In genomic region chr20:37347347-37347823, GRCh38 we compare ENCODE assay signal across 11 cellular contexts. TPM values are rescaled to one million over a fixed set of nuclear protein-coding genes. Genes with fewer than 3 reads are reported as not detected.
DNase-seq lines count a peak whose midpoint lies in the region; ATAC-seq, FAIRE-seq and TF ChIP-seq lines count a peak whose summit lies in the region.
"Had no signal": no experiment of that assay in that cellular context is flagged by ENCODE, and none has a peak within 500 bp of the region (broad histone marks: within the 10 kb centered on the region; RNA-seq: fewer than 3 reads in every experiment).

No MANE protein-coding gene starts in this region.

- FAIRE-seq in astrocyte (lab: Jason Lieb, UNC), result no peak
- FAIRE-seq: islet of Langerhans had no signal

- H3K9ac ChIP-seq in astrocyte (ENCODE audit: low read length) (peak overlapping the region; percentile 74), mesenchymal stem cell (ENCODE audit: low read length) (peak overlapping the region; percentile 89)

- H3K27me3 ChIP-seq in cardiac muscle cell, result no peaks in the 10 kb centered on the region
- no peaks in the 10 kb centered on the region for H3K27me3 ChIP-seq in heart left ventricle
- H3K27me3 ChIP-seq in astrocyte (ENCODE audit: insufficient read depth, low read length), result no peaks in the 10 kb centered on the region
- no peaks in the 10 kb centered on the region for H3K27me3 ChIP-seq in mesenchymal stem cell (ENCODE audit: control insufficient read depth in 1 of 2, insufficient read depth in 1 of 2, low read length in 2 of 2)

- intact Hi-C loops in heart left ventricle (cut with DNase I), result no loop called here

- no peak for ATAC-seq in heart left ventricle

- H3K4me1 Mint-ChIP-seq in astrocyte (ENCODE audit: low read depth, unreplicated experiment), result peaks cover 18% of the 10 kb centered on the region

- peak overlapping the region in 1 of 2 experiments; percentile 21 for H3K18ac ChIP-seq in mesenchymal stem cell (ENCODE audit: low read depth in 1 of 2, low read length in 2 of 2)

- DNase-seq in cardiac muscle cell (ENCODE audit: low read depth in 1 of 2, low spot score in 1 of 2) (no peak), heart left ventricle (no peak), astrocyte (ENCODE audit: low read depth) (no peak), mesenchymal stem cell (no peak), iPS-NIHi11 (ENCODE audit: low spot score) (no peak), epidermal melanocyte (ENCODE audit: insufficient read length, low spot score) (no peak)
- DNase-seq in stimulated activated CD4-positive, alpha-beta T cell treated with anti-CD3 and anti-CD28 coated beads, Interleukin-1b, Interleukin-23, amount 100 ng/mL, for 48 hours, result no peak
- DNase-seq: DMS79 treated with DMSO at 0.1 percent for 48 hours had no signal

- H3K9me3 ChIP-seq in cardiac muscle cell (ENCODE audit: low read depth) (no peaks in the 10 kb centered on the region), heart left ventricle (no peaks in the 10 kb centered on the region), astrocyte (ENCODE audit: insufficient read depth, low read depth, low read length) (no peaks in the 10 kb centered on the region), mesenchymal stem cell (ENCODE audit: control insufficient read depth, low read length) (no peaks in the 10 kb centered on the region)

- H3K79me1 ChIP-seq in mesenchymal stem cell (replicated peaks; ENCODE audit: low read length, poor library complexity, severe bottlenecking), result peaks cover 28% of the 10 kb centered on the region

- H3K14ac ChIP-seq in mesenchymal stem cell (ENCODE audit: low read length in 2 of 2), result no peak overlapping the region

- peaks cover 59% of the 10 kb centered on the region for H3K79me2 ChIP-seq in astrocyte (ENCODE audit: insufficient read depth, low read length)

- H2BK15ac ChIP-seq in mesenchymal stem cell (ENCODE audit: low read depth, poor library complexity, severe bottlenecking), result no peak overlapping the region

- no peak overlapping the region for H2BK5ac ChIP-seq in mesenchymal stem cell (ENCODE audit: low read depth, low read length, poor library complexity, severe bottlenecking)

- H2AFZ ChIP-seq in astrocyte (ENCODE audit: low read depth, low read length) (no peak overlapping the region), mesenchymal stem cell (ENCODE audit: low read depth, low read length) (no peak overlapping the region)

- H3K36me3 ChIP-seq in cardiac muscle cell (no peaks in the 10 kb centered on the region), heart left ventricle (no peaks in the 10 kb centered on the region), astrocyte (ENCODE audit: insufficient read depth, low read length) (no peaks in the 10 kb centered on the region), mesenchymal stem cell (ENCODE audit: control insufficient read depth in 1 of 2, insufficient read depth in 2 of 2, low read depth in 1 of 2, low read length in 2 of 2) (peaks cover 0 to 34% of the 10 kb centered on the region in 2 experiments), urinary bladder (ENCODE audit: insufficient read depth) (no peaks in the 10 kb centered on the region)

- peaks cover 13% of the 10 kb centered on the region for H3K36me3 Mint-ChIP-seq in astrocyte (ENCODE audit: low read depth, unreplicated experiment)
- H3K36me3 Mint-ChIP-seq: activated naive CD4-positive, alpha-beta T cell treated with anti-CD3 and anti-CD28 coated beads, Interleukin-2, amount 50 U/mL, for 72 hours had no signal

- no peak overlapping the region for H3K4me3 ChIP-seq in cardiac muscle cell
- H3K4me3 ChIP-seq in heart left ventricle, result peak overlapping the region in 6 of 12 donors; percentile 61 to 82 (median 68)
- H3K4me3 ChIP-seq in astrocyte (ENCODE audit: insufficient read depth, low read depth, low read length), result no peak overlapping the region
- peak overlapping the region in 1 of 2 experiments; percentile 86 for H3K4me3 ChIP-seq in mesenchymal stem cell (ENCODE audit: insufficient read depth in 1 of 2, low read depth in 1 of 2, low read length in 2 of 2)
- H3K4me3 ChIP-seq in urinary bladder (ENCODE audit: low read depth, low read length), result no peak overlapping the region

- no peak overlapping the region for H2AK5ac ChIP-seq in mesenchymal stem cell (ENCODE audit: low read length, severe bottlenecking)

- H3K4me2 ChIP-seq in astrocyte (ENCODE audit: low read length) (peak overlapping the region; percentile 86), mesenchymal stem cell (ENCODE audit: low read length, poor library complexity, severe bottlenecking) (no peak overlapping the region)

- no peak overlapping the region for H4K8ac ChIP-seq in mesenchymal stem cell (ENCODE audit: low read length)

- 85 to 98% (median 88%) methylated on average over 7 of the region's 7 CpGs for WGBS in heart left ventricle, 4 donors
- 87% methylated on average over 7 of the region's 7 CpGs for WGBS in mesenchymal stem cell
- WGBS in urinary bladder, result 90% methylated on average over 7 of the region's 7 CpGs

- no peak overlapping the region for H3K27ac Mint-ChIP-seq in astrocyte (ENCODE audit: unreplicated experiment)

- H3K23ac ChIP-seq in mesenchymal stem cell (ENCODE audit: low read length in 2 of 2), result no peak overlapping the region

- H3K27me3 Mint-ChIP-seq in astrocyte (ENCODE audit: low read depth, unreplicated experiment), result no peaks in the 10 kb centered on the region

- TF ChIP-seq POLR2A in heart left ventricle (IDR thresholded peaks at IDR 0.05), result no peak

- no peak overlapping the region for H4K91ac ChIP-seq in mesenchymal stem cell (ENCODE audit: low read length)

- H3K4me1 ChIP-seq in cardiac muscle cell (ENCODE audit: low read depth) (no peaks in the 10 kb centered on the region), heart left ventricle (peaks cover 0 to 31% (median 2%) of the 10 kb centered on the region in 12 donors), astrocyte (ENCODE audit: insufficient read depth, low read length) (peaks cover 18% of the 10 kb centered on the region), mesenchymal stem cell (ENCODE audit: control insufficient read depth, insufficient read depth, low read depth, low read length) (peaks cover 59% of the 10 kb centered on the region), urinary bladder (ENCODE audit: insufficient read depth) (no peaks in the 10 kb centered on the region)

- H3K27ac ChIP-seq in cardiac muscle cell (peak overlapping the region; percentile 27), heart left ventricle (peak overlapping the region in 3 of 12 donors; percentile 39 to 94 (median 79)), astrocyte (ENCODE audit: low read depth, low read length) (no peak overlapping the region), mesenchymal stem cell (ENCODE audit: low read length, poor library complexity, severe bottlenecking) (no peak overlapping the region), urinary bladder (ENCODE audit: low read depth) (peak overlapping the region; percentile 33)

- H2BK12ac ChIP-seq in mesenchymal stem cell (ENCODE audit: low read length in 2 of 2), result no peak overlapping the region

- TF ChIP-seq CTCF in cardiac muscle cell (IDR thresholded peaks at IDR 0.05; ENCODE audit: low read depth, low read length) (no peak), heart left ventricle (IDR thresholded peaks at IDR 0.05) (no peak), astrocyte (IDR thresholded peaks at IDR 0.05; ENCODE audit: insufficient read depth, low read depth, low read length) (no peak)

- H3K4me3 Mint-ChIP-seq in astrocyte (ENCODE audit: unreplicated experiment), result peak overlapping the region; percentile 84

- H3K9me3 Mint-ChIP-seq in astrocyte (ENCODE audit: unreplicated experiment), result no peaks in the 10 kb centered on the region
- H3K9me3 Mint-ChIP-seq: activated naive CD4-positive, alpha-beta T cell treated with anti-CD3 and anti-CD28 coated beads, Interleukin-2, amount 50 U/mL, for 72 hours had no signal

- peaks cover 57% of the 10 kb centered on the region for H4K20me1 ChIP-seq in astrocyte (ENCODE audit: insufficient read depth, low read length)

- no peak overlapping the region for H3K4ac ChIP-seq in mesenchymal stem cell (ENCODE audit: low read depth in 1 of 2, low read length in 2 of 2)

- no peak overlapping the region for H2BK120ac ChIP-seq in mesenchymal stem cell (ENCODE audit: low read depth, low read length)

RNA-seq across cellular contexts. Expression of gene SRC, which starts 1.4 kb away (rescaled TPM):
- total RNA-seq in cardiac muscle cell (26.5 and 34.3 TPM in 2 replicates), heart left ventricle (10 to 100 TPM in 1 of 9 donors, 1 to 10 TPM in 8; 3.0 to 19.9 (median 5.2) TPM), astrocyte (33.4 and 33.7 TPM in 2 replicates), urinary bladder (26.9 TPM)
- polyA plus RNA-seq in cardiac muscle cell (26.2 and 34.7 TPM in 2 replicates), heart left ventricle (1 to 10 TPM; 2.5 to 3.0 TPM), urinary bladder (53.2 TPM)
- 9.6 TPM for polyA plus RNA-seq in mesenchymal stem cell (2013, experiment 1 of 2)
- polyA plus RNA-seq in mesenchymal stem cell (2013, experiment 2 of 2), result 8.0 TPM

RNA-seq across cellular contexts. Expression of gene MANBAL, which starts 57.9 kb away (rescaled TPM):
- total RNA-seq in cardiac muscle cell (27.7 and 34.7 TPM in 2 replicates), heart left ventricle (10 to 100 TPM; 14.0 to 25.6 (median 20.4) TPM), astrocyte (39.4 and 41.2 TPM in 2 replicates), urinary bladder (14.9 TPM)
- polyA plus RNA-seq in cardiac muscle cell (111 and 115 TPM in 2 replicates), heart left ventricle (10 to 100 TPM; 19.2 to 54.9 TPM), urinary bladder (133 TPM)
- 53.0 TPM for polyA plus RNA-seq in mesenchymal stem cell (2013, experiment 1 of 2)
- 53.3 TPM for polyA plus RNA-seq in mesenchymal stem cell (2013, experiment 2 of 2)

Comparison
In these comparisons a context has a peak if more than half of its experiments do, and no peak if none do; other contexts are left out.
1. H3K27ac ChIP-seq: peak in cardiac muscle cell (single experiment) and urinary bladder (single experiment); none in astrocyte (single experiment) and mesenchymal stem cell (single experiment).